2 cellular contexts compared by ENCODE assay signal in genomic region chr16:89380681-89381080, GRCh38.
TF ChIP-seq lines count a peak whose summit lies in the region.

No MANE protein-coding gene starts in this region.

TF ChIP-seq in IMR-90, 13 proteins besides CTCF, POLR2A, EP300 and RAD21:
- TF ChIP-seq BHLHE40 (IDR thresholded peaks at IDR 0.05; ENCODE audit: low read depth, low read length) (no peak), MAFK (IDR thresholded peaks at IDR 0.05; ENCODE audit: low read depth, low read length) (no peak), SMC3 (IDR thresholded peaks at IDR 0.05; ENCODE audit: low read depth, low read length) (no peak)
TF ChIP-seq in IMR-90: peak in this region for 0.

TF ChIP-seq in H1, 55 proteins besides CTCF, POLR2A, EP300 and RAD21:
- TF ChIP-seq RXRA (IDR thresholded peaks at IDR 0.05; ENCODE audit: insufficient read depth, low read depth, low read length): no peak
- no peak for TF ChIP-seq EZH2 (IDR thresholded peaks at IDR 0.05; ENCODE audit: low read depth, low read length, severe bottlenecking)
- no peak for TF ChIP-seq NANOG (IDR thresholded peaks at IDR 0.05; ENCODE audit: insufficient read depth, low read depth, low read length, poor library complexity, severe bottlenecking)
- no peak for TF ChIP-seq EGR1 (IDR thresholded peaks at IDR 0.05; ENCODE audit: borderline replicate concordance, low read depth, low read length)
- TF ChIP-seq E2F6 (IDR thresholded peaks at IDR 0.05): no peak
- no peak for TF ChIP-seq POU5F1 (IDR thresholded peaks at IDR 0.05; ENCODE audit: low read depth, low read length)
- no peak for TF ChIP-seq ASH2L (IDR thresholded peaks at IDR 0.05; ENCODE audit: low read length)
- TF ChIP-seq TAF7 (optimal IDR thresholded peaks at IDR 0.05; ENCODE audit: borderline replicate concordance, low read depth, low read length): no peak
- no peak for TF ChIP-seq ATF2 (IDR thresholded peaks at IDR 0.05; ENCODE audit: low read length)
- TF ChIP-seq CBX5 (IDR thresholded peaks at IDR 0.05; ENCODE audit: low read depth, low read length): no peak
- no peak for TF ChIP-seq CREB1 (IDR thresholded peaks at IDR 0.05)
TF ChIP-seq in H1: peak in this region for 0.
